Comparison of ENCODE assay signal across 33 cellular contexts in the genomic region with DNA sequence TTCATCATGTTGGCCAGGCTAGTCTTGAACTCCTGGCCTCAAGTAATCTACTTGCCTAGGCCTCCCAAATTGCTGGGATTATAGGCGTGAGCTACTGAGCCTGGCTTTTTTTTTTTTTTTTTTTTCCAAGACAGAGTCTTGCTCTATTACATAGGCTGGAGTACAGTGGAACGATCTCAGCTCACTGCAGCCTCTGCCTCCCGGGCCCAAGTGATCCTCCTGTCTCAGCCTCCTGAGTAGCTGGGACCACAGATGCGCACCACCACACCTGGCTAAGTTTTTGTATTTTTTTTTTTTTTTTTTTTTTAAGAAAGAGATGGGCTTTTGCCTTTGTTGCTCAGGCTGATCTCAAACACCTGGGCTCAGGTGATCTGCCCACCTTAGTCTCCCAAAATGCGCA. TPM values are rescaled to one million over a fixed set of nuclear protein-coding genes. Genes with fewer than 3 reads are reported as not detected.
"Had no signal": no experiment of that assay in that cellular context is flagged by ENCODE, and none has a peak within 500 bp of the region (broad histone marks: within the 10 kb centered on the region; RNA-seq: fewer than 3 reads in every experiment).

No MANE protein-coding gene starts in this region.

- H3K9me3 ChIP-seq: adrenal gland, ascending aorta, body of pancreas, breast epithelium had no signal

- H3K36me3 ChIP-seq: brain microvascular endothelial cell, breast epithelium had no signal

- DNase-seq: activated effector memory CD4-positive, alpha-beta T cell treated with anti-CD3 and anti-CD28 coated beads, Interleukin-2, amount 50 U/mL, for 16 hours; activated effector memory CD4-positive, alpha-beta T cell treated with Interleukin-2 at 50 U/mL for 16 hours; activated gamma-delta T cell; activated gamma-delta T cell treated with Interleukin-2 at 50 U/mL for 16 hours; activated naive CD4-positive, alpha-beta T cell; activated naive CD4-positive, alpha-beta T cell treated with anti-CD3 and anti-CD28 coated beads for 36 hours; activated naive CD4-positive, alpha-beta T cell treated with anti-CD3 and anti-CD28 coated beads, Interleukin-2, amount 10 ng/mL, durations not matched to agents 7 days and 5 days; activated naive CD4-positive, alpha-beta T cell treated with anti-CD3 and anti-CD28 coated beads, Interleukin-2, amount 50 U/mL, for 16 hours; activated naive CD4-positive, alpha-beta T cell treated with Interleukin-2 at 50 U/mL for 16 hours; activated naive CD8-positive, alpha-beta T cell treated with anti-CD3 and anti-CD28 coated beads for 36 hours; activated naive CD8-positive, alpha-beta T cell treated with anti-CD3 and anti-CD28 coated beads, Interleukin-2, amount 10 ng/mL, durations not matched to agents 7 days and 5 days; activated naive CD8-positive, alpha-beta T cell treated with anti-CD3 and anti-CD28 coated beads, Interleukin-2, amount 50 U/mL, for 24 hours; activated T-cell treated with anti-CD3 and anti-CD28 coated beads, Interleukin-2, amount 50 U/mL, for 24 hours; activated T-cell treated with anti-CD3 and anti-CD28 coated beads, Interleukin-2, amount 50 U/mL, for 4 hours; activated T-cell treated with anti-CD3 and anti-CD28 coated beads, Interleukin-2, amount 50 U/mL, for 48 hours; activated T-cell treated with anti-CD3 and anti-CD28 coated beads, Interleukin-2, amount 50 U/mL, for 72 hours; adrenal gland; amniotic stem cell; amygdala; anterior cingulate cortex; aorta; body of pancreas; brain microvascular endothelial cell; caudate nucleus; central memory CD4-positive, alpha-beta T cell; cerebellar nuclear complex had no signal

- FAIRE-seq: astrocyte, bronchial epithelial cell had no signal

- H3K4me1 ChIP-seq: body of pancreas, breast epithelium had no signal

- ATAC-seq: activated naive CD4-positive, alpha-beta T cell treated with anti-CD3 and anti-CD28 coated beads, Interleukin-2, amount 50 U/mL, for 72 hours; activated naive CD8-positive, alpha-beta T cell treated with anti-CD3 and anti-CD28 coated beads, Interleukin-2, amount 50 U/mL, for 24 hours; activated T-cell treated with anti-CD3 and anti-CD28 coated beads, Interleukin-2, amount 50 U/mL, for 4 hours; activated T-cell treated with anti-CD3 and anti-CD28 coated beads, Interleukin-2, amount 50 U/mL, for 72 hours; activated T-helper 17 cell treated with anti-CD3 and anti-CD28 coated beads, Interleukin-2, amount 50 U/mL, for 72 hours; body of pancreas had no signal

- H3K4me3 ChIP-seq: adrenal gland, ascending aorta, body of pancreas, breast epithelium, cardiac muscle cell had no signal

- H3K27ac ChIP-seq: adrenal gland, ascending aorta, body of pancreas, brain microvascular endothelial cell, breast epithelium, cardiac muscle cell had no signal

- H3K27me3 ChIP-seq: adrenal gland, ascending aorta, body of pancreas, brain microvascular endothelial cell, breast epithelium, cardiac muscle cell had no signal

RNA-seq across cellular contexts. Expression of a gene that starts 26.2 kb away (rescaled TPM):
- total RNA-seq: body of pancreas had no signal
- polyA plus RNA-seq: cardiac muscle cell had no signal
